Comparison of ENCODE assay signal across 22 cellular contexts in the genomic region with DNA sequence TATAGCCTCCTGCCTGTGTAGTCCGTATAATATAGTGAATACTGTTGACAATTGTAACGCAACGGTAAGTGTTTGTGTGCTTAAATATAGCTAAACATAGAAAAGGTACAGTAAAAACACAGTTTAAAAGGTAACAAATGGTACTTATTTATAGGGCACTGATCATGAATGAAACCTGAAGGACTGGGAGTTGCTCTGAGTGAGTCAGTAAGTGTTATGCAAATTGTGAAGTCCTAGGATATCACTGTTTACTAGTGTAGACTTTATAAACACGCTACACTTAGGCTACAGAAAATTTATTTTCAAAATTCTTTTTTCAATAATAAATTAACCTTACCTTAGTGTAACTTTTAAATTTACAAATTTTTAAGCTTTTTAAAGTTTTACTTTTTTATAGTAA.
"Had no signal": no experiment of that assay in that cellular context is flagged by ENCODE, and none has a peak within 500 bp of the region (broad histone marks: within the 10 kb centered on the region; RNA-seq: fewer than 3 reads in every experiment).

No MANE protein-coding gene starts in this region.

- H3K27me3 ChIP-seq: colonic mucosa, foreskin keratinocyte, neural progenitor cell, ovary had no signal

- H3K4me3 ChIP-seq: colonic mucosa, left ventricle myocardium inferior, lower lobe of right lung, neural progenitor cell, ovary, smooth muscle cell had no signal

- ATAC-seq: foreskin keratinocyte, left cardiac atrium, lower lobe of right lung, natural killer cell, right cardiac atrium had no signal

- DNase-seq: colonic mucosa; dermis blood vessel endothelial cell; erythroblast; foreskin keratinocyte; head of caudate nucleus; immature natural killer cell; left cardiac atrium; left ventricle myocardium inferior; lower lobe of right lung; natural killer cell; nucleus accumbens; ovary; right cardiac atrium; stimulated activated CD4-positive, alpha-beta T cell treated with anti-CD3 and anti-CD28 coated beads, Interleukin-2, amount 100 ng/mL, for 48 hours; stimulated activated naive CD4-positive, alpha-beta T cell treated with Interleukin-2 at 50 U/mL for 16 hours; trophoblast cell had no signal

- H3K27ac ChIP-seq: colonic mucosa, foreskin keratinocyte, left ventricle myocardium inferior, lower lobe of right lung, neural progenitor cell, ovary had no signal

- H3K9me3 ChIP-seq: colonic mucosa, left ventricle myocardium inferior, lower lobe of right lung, ovary had no signal

- H3K27ac Mint-ChIP-seq: immature natural killer cell, memory B cell, mesothelial cell of epicardium, natural killer cell, neural progenitor cell had no signal

- H2AFZ ChIP-seq: neural progenitor cell had no signal

- H3K4me1 ChIP-seq: colonic mucosa, foreskin keratinocyte, left ventricle myocardium inferior, lower lobe of right lung, neural progenitor cell had no signal

- H3K36me3 Mint-ChIP-seq: immature natural killer cell, memory B cell, mesothelial cell of epicardium, neural progenitor cell had no signal

- H3K4me3 Mint-ChIP-seq: immature natural killer cell, memory B cell, mesothelial cell of epicardium, natural killer cell, neural progenitor cell had no signal

- H3K9me3 Mint-ChIP-seq: mesothelial cell of epicardium, neural progenitor cell had no signal

- H3K4me2 ChIP-seq: neural progenitor cell, smooth muscle cell had no signal

- H3K27me3 Mint-ChIP-seq: memory B cell had no signal

- H3K36me3 ChIP-seq: colonic mucosa, left ventricle myocardium inferior, lower lobe of right lung, neural progenitor cell, ovary had no signal

- H3K4me1 Mint-ChIP-seq: immature natural killer cell, memory B cell, natural killer cell, neural progenitor cell had no signal

- FAIRE-seq: endothelial cell of umbilical vein, keratinocyte had no signal
